ENCODE assay signal across 8 cellular contexts in genomic region chr9:121268598-121269029, GRCh38. TPM values are rescaled to one million over a fixed set of nuclear protein-coding genes. Genes with fewer than 3 reads are reported as not detected.
DNase-seq lines count a peak whose midpoint lies in the region; TF ChIP-seq lines count a peak whose summit lies in the region.

No MANE protein-coding gene starts in this region.

- peaks cover 3 to 17% (median 9%) of the 10 kb centered on the region in 4 donors for H3K4me1 Mint-ChIP-seq in CD4-positive, alpha-beta memory T cell
- peaks cover 50% of the 10 kb centered on the region for H3K4me1 Mint-ChIP-seq in neural crest cell

- POLR2A ChIA-PET in CD4-positive, alpha-beta memory T cell (lab: Charles Lee; ENCODE audit: partially characterized antibody) = interaction anchor here (0.6 kb wide), 1 partner anchor 16 kb away, joined by 4 read pairs; no protein-coding TSS in a partner anchor

- peak overlapping the region in 1 of 2 donors; percentile 61 for H3K4me3 ChIP-seq in CD4-positive, alpha-beta memory T cell (ENCODE audit: low read length in 2 of 2)
- H3K4me3 ChIP-seq in H7 (ENCODE audit: insufficient read depth, low read depth, low read length) = peak overlapping the region; percentile 66
- peak overlapping the region; percentile 70 to 99 (median 78) for H3K4me3 ChIP-seq in Peyer's patch

- no peak overlapping the region for H3K27ac ChIP-seq in CD4-positive, alpha-beta memory T cell (ENCODE audit: low read depth, low read length)
- peak overlapping the region; percentile 69 to 91 (median 81) for H3K27ac ChIP-seq in Peyer's patch
- peak overlapping the region; percentile 68 for H3K27ac ChIP-seq in epithelial cell of prostate

- intact Hi-C loops in CD4-positive, alpha-beta memory T cell (cut with micrococcal nuclease) = no loop called here

- no peaks in the 10 kb centered on the region for H3K27me3 ChIP-seq in CD4-positive, alpha-beta memory T cell (ENCODE audit: insufficient read depth, low read length)
- peaks cover 34% of the 10 kb centered on the region for H3K27me3 ChIP-seq in H7 (ENCODE audit: control insufficient read depth, insufficient read depth, low read length)
- no peaks in the 10 kb centered on the region for H3K27me3 ChIP-seq in Peyer's patch

- CTCF ChIA-PET in CD4-positive, alpha-beta memory T cell (lab: Charles Lee; ENCODE audit: partially characterized antibody) = interaction anchor here (1.2 to 1.9 kb wide), 3 partner anchors 10 to 55 kb away, joined by 3 to 9 read pairs (median 8); no protein-coding TSS in a partner anchor

- no peak for TF ChIP-seq POLR2A in Peyer's patch (IDR thresholded peaks at IDR 0.05)

- no peaks in the 10 kb centered on the region for H3K27me3 Mint-ChIP-seq in CD4-positive, alpha-beta memory T cell
- peaks cover 39% of the 10 kb centered on the region for H3K27me3 Mint-ChIP-seq in neural crest cell (ENCODE audit: low read depth)

- peaks cover 0 to 2% (median 0%) of the 10 kb centered on the region in 8 donors for H3K9me3 Mint-ChIP-seq in CD4-positive, alpha-beta memory T cell
- no peaks in the 10 kb centered on the region for H3K9me3 Mint-ChIP-seq in neural crest cell

- DNase-seq in CD4-positive, alpha-beta memory T cell = no peak
- peak; percentile 48 for DNase-seq in H7
- DNase-seq in Peyer's patch = peak in 1 of 3 donors; percentile 65
- DNase-seq in epithelial cell of prostate (ENCODE audit: low read depth, low spot score) = no peak
- no peak for DNase-seq in neural crest cell (ENCODE audit: low read depth, low spot score)
- DNase-seq in NCI-H1048 (lab: John Stamatoyannopoulos, UW) = no peak
- DNase-seq in effector CD8-positive, alpha-beta T cell (lab: John Stamatoyannopoulos, UW) = no peak
- DNase-seq in T-helper 9 cell = no peak

- TF ChIP-seq CTCF in Peyer's patch (IDR thresholded peaks at IDR 0.05) (no peak), neural crest cell (conservative IDR thresholded peaks at IDR 0.05) (no peak)

- no peaks in the 10 kb centered on the region for H3K9me3 ChIP-seq in CD4-positive, alpha-beta memory T cell (ENCODE audit: control insufficient read depth in 1 of 2, low read length in 2 of 2)
- no peaks in the 10 kb centered on the region for H3K9me3 ChIP-seq in Peyer's patch

- peak overlapping the region in 2 of 7 donors; percentile 6 to 25 for H3K27ac Mint-ChIP-seq in CD4-positive, alpha-beta memory T cell
- H3K27ac Mint-ChIP-seq in neural crest cell (ENCODE audit: unreplicated experiment) = peak overlapping the region; percentile 69

- no peaks in the 10 kb centered on the region for H3K36me3 Mint-ChIP-seq in CD4-positive, alpha-beta memory T cell
- H3K36me3 Mint-ChIP-seq in neural crest cell (ENCODE audit: low read depth) = no peaks in the 10 kb centered on the region

- H3K36me3 ChIP-seq in CD4-positive, alpha-beta memory T cell (ENCODE audit: insufficient read depth, low read length) = no peaks in the 10 kb centered on the region
- H3K36me3 ChIP-seq in H7 (replicated peaks; ENCODE audit: control insufficient read depth, insufficient read depth, low read length) (no peaks in the 10 kb centered on the region), Peyer's patch (no peaks in the 10 kb centered on the region)

- H3K4me3 Mint-ChIP-seq in CD4-positive, alpha-beta memory T cell = peak overlapping the region; percentile 73 to 88 (median 82)
- peak overlapping the region; percentile 93 for H3K4me3 Mint-ChIP-seq in neural crest cell

- H3K4me1 ChIP-seq in CD4-positive, alpha-beta memory T cell (ENCODE audit: insufficient read depth, low read length) = peaks cover 12% of the 10 kb centered on the region
- peaks cover 0 to 46% (median 9%) of the 10 kb centered on the region in 4 donors for H3K4me1 ChIP-seq in Peyer's patch

RNA-seq across cellular contexts. Expression of gene GSN, which starts 0.7 kb away (rescaled TPM):
- total RNA-seq in CD4-positive, alpha-beta memory T cell = 1 to 10 TPM; 7.8 to 8.7 TPM
- 1 to 10 TPM; 1.9 to 4.1 TPM for polyA plus RNA-seq in CD4-positive, alpha-beta memory T cell
- 73.0 and 78.5 TPM in 2 replicates for total RNA-seq in H7 (2014; rRNA removed; shearing (Covaris generic))
- total RNA-seq in Peyer's patch = 100 to 1,000 TPM; 364 to 571 (median 480) TPM
- total RNA-seq in neural crest cell = 77.2 and 84.7 TPM in 2 replicates
